Comparison of ENCODE assay signal across 29 cellular contexts in genomic region chr5:9297171-9297570, GRCh38.
"Had no signal": no experiment of that assay in that cellular context is flagged by ENCODE, and none has a peak within 500 bp of the region (broad histone marks: within the 10 kb centered on the region; RNA-seq: fewer than 3 reads in every experiment).

No MANE protein-coding gene starts in this region.

- H3K4me1 ChIP-seq: parathyroid adenoma, psoas muscle, sigmoid colon, testis, tibial artery, transverse colon, upper lobe of left lung had no signal

- H3K27me3 ChIP-seq: neural progenitor cell, ovary, right lobe of liver, sigmoid colon, suprapubic skin, testis, tibial artery, transverse colon, upper lobe of left lung, vagina had no signal

- H3K9ac ChIP-seq: neural progenitor cell, parathyroid adenoma had no signal

- H3K36me3 ChIP-seq: neural progenitor cell, ovary, right lobe of liver, sigmoid colon, suprapubic skin, tibial artery, transverse colon, upper lobe of left lung, vagina had no signal

- H3K36me3 Mint-ChIP-seq: natural killer cell; neural progenitor cell; stimulated activated effector memory CD8-positive, alpha-beta T cell treated with anti-CD3 and anti-CD28 coated beads, Interleukin-12 subunit alpha, Interleukin-12 subunit beta, amount 100 ng/mL, for 72 hours; stimulated activated naive B cell treated with anti-CD40 and anti-IgM and Interleukin-4, amounts not matched to agents 10 μg/mL and 1 μg/mL and 100 μg/mL, for 72 hours had no signal

- DNase-seq: natural killer cell; occipital lobe; ovary; posterior cingulate gyrus; psoas muscle; right cardiac atrium; right lobe of liver; sigmoid colon; small intestine; stimulated activated CD4-positive, alpha-beta T cell treated with anti-CD3 and anti-CD28 coated beads, Interleukin-15, amount 100 ng/mL, for 24 hours; stimulated activated CD4-positive, alpha-beta T cell treated with anti-CD3 and anti-CD28 coated beads, Interleukin-2, amount 100 ng/mL, for 24 hours; stimulated activated CD4-positive, alpha-beta T cell treated with anti-CD3 and anti-CD28 coated beads, Interleukin-2, amount 100 ng/mL, for 48 hours; stimulated activated CD4-positive, alpha-beta T cell treated with anti-CD3 and anti-CD28 coated beads, Interleukin-4, amount 100 ng/mL, for 24 hours; stimulated activated naive B cell treated with anti-CD40 and anti-IgM and Interleukin-4, amounts not matched to agents 10 μg/mL and 1 μg/mL and 100 μg/mL, for 72 hours; stimulated activated naive CD4-positive, alpha-beta T cell treated with Interleukin-2 at 50 U/mL for 16 hours; stimulated activated naive CD8-positive, alpha-beta T cell treated with anti-CD3 and anti-CD28 coated beads, Interleukin-15, amount 100 ng/mL, for 72 hours; substantia nigra; testis; tibial artery; transverse colon; upper lobe of left lung had no signal

- ATAC-seq: natural killer cell; psoas muscle; right cardiac atrium; right lobe of liver; stimulated activated effector memory CD8-positive, alpha-beta T cell treated with anti-CD3 and anti-CD28 coated beads, Interleukin-12 subunit alpha, Interleukin-12 subunit beta, amount 100 ng/mL, for 72 hours; stimulated activated naive B cell treated with anti-CD40 and anti-IgM and Interleukin-4, amounts not matched to agents 10 μg/mL and 1 μg/mL and 100 μg/mL, for 72 hours; stimulated activated naive CD8-positive, alpha-beta T cell treated with anti-CD3 and anti-CD28 coated beads, Interleukin-15, amount 100 ng/mL, for 72 hours had no signal

- H3K9me3 Mint-ChIP-seq: nephron, neural progenitor cell had no signal

- H3K4me3 ChIP-seq: neural progenitor cell, ovary, psoas muscle, right lobe of liver, sigmoid colon, suprapubic skin, testis, tibial artery, transverse colon, upper lobe of left lung, vagina had no signal

- H2AFZ ChIP-seq: neural progenitor cell, parathyroid adenoma had no signal

- FAIRE-seq: small intestine, urothelium cell line had no signal

- H3K4me2 ChIP-seq: neural progenitor cell had no signal

- H3K27ac Mint-ChIP-seq: natural killer cell; nephron; neural progenitor cell; progenitor cell of endocrine pancreas; stimulated activated effector memory CD8-positive, alpha-beta T cell treated with anti-CD3 and anti-CD28 coated beads, Interleukin-12 subunit alpha, Interleukin-12 subunit beta, amount 100 ng/mL, for 72 hours; stimulated activated naive B cell treated with anti-CD40 and anti-IgM and Interleukin-4, amounts not matched to agents 10 μg/mL and 1 μg/mL and 100 μg/mL, for 72 hours; stimulated activated naive CD8-positive, alpha-beta T cell treated with anti-CD3 and anti-CD28 coated beads, Interleukin-15, amount 100 ng/mL, for 72 hours had no signal

- H3K9me3 ChIP-seq: ovary, psoas muscle, right lobe of liver, sigmoid colon, suprapubic skin, testis, tibial artery, transverse colon, upper lobe of left lung, vagina had no signal

- H3K27me3 Mint-ChIP-seq: progenitor cell of endocrine pancreas; stimulated activated naive B cell treated with anti-CD40 and anti-IgM and Interleukin-4, amounts not matched to agents 10 μg/mL and 1 μg/mL and 100 μg/mL, for 72 hours; stimulated activated naive CD8-positive, alpha-beta T cell treated with anti-CD3 and anti-CD28 coated beads, Interleukin-15, amount 100 ng/mL, for 72 hours had no signal

- H3K4me1 Mint-ChIP-seq: natural killer cell; nephron; stimulated activated effector memory CD8-positive, alpha-beta T cell treated with anti-CD3 and anti-CD28 coated beads, Interleukin-12 subunit alpha, Interleukin-12 subunit beta, amount 100 ng/mL, for 72 hours; stimulated activated naive B cell treated with anti-CD40 and anti-IgM and Interleukin-4, amounts not matched to agents 10 μg/mL and 1 μg/mL and 100 μg/mL, for 72 hours; stimulated activated naive CD8-positive, alpha-beta T cell treated with anti-CD3 and anti-CD28 coated beads, Interleukin-15, amount 100 ng/mL, for 72 hours had no signal

- H3K79me2 ChIP-seq: parathyroid adenoma had no signal

- H3K27ac ChIP-seq: neural progenitor cell, ovary, parathyroid adenoma, psoas muscle, right lobe of liver, sigmoid colon, suprapubic skin, testis, tibial artery, transverse colon, upper lobe of left lung, vagina had no signal

- H3K4me3 Mint-ChIP-seq: natural killer cell; nephron; neural progenitor cell; stimulated activated effector memory CD8-positive, alpha-beta T cell treated with anti-CD3 and anti-CD28 coated beads, Interleukin-12 subunit alpha, Interleukin-12 subunit beta, amount 100 ng/mL, for 72 hours; stimulated activated naive B cell treated with anti-CD40 and anti-IgM and Interleukin-4, amounts not matched to agents 10 μg/mL and 1 μg/mL and 100 μg/mL, for 72 hours; stimulated activated naive CD8-positive, alpha-beta T cell treated with anti-CD3 and anti-CD28 coated beads, Interleukin-15, amount 100 ng/mL, for 72 hours had no signal
